28 cellular contexts compared by ENCODE assay signal in the genomic region with DNA sequence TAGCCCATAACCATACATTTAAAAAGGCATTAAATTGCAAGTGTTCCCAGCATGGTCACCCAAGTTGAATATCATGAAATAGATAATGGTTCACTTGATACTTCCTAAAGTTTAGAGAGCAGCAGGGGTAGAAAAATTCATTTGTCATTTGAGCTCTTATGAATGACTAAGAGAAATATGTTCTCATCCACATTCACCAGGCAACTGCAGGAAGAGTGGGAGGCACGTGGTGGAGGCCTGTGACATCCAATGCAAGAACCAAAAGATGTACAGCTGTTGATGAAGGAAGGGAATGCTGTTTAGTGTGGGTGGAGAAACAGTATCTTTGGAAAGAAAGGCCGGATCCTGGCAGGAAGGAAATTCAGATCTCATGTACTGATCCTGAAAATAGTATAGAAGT.
A peak's percentile ranks its signal among the peaks of the same experiment; 100 is the strongest.
DNase-seq lines count a peak whose midpoint lies in the region; ATAC-seq, FAIRE-seq and TF ChIP-seq lines count a peak whose summit lies in the region.
"Had no signal": no experiment of that assay in that cellular context is flagged by ENCODE, and none has a peak within 500 bp of the region (broad histone marks: within the 10 kb centered on the region; RNA-seq: fewer than 3 reads in every experiment).

No MANE protein-coding gene starts in this region.

- H3K9me3 ChIP-seq in PC-9 (ENCODE audit: insufficient read depth, low read depth) (no peaks in the 10 kb centered on the region), HepG2 (ENCODE audit: low read length) (peaks cover 62% of the 10 kb centered on the region)
- H3K9me3 ChIP-seq: BE2C, esophagus muscularis mucosa, mucosa of descending colon, prostate gland, sigmoid colon, thyroid gland had no signal

- TF ChIP-seq CTCF in brain microvascular endothelial cell (IDR thresholded peaks at IDR 0.05; ENCODE audit: low read depth, low read length, missing control alignments) (no peak), fibroblast of mammary gland (conservative IDR thresholded peaks at IDR 0.05; ENCODE audit: control insufficient read depth, insufficient read depth, low read depth, low read length) (no peak), PC-9 (conservative IDR thresholded peaks at IDR 0.05) (no peak), HepG2 (CRISPR knock-in tag; IDR thresholded peaks at IDR 0.05) (no peak)

- POLR2A ChIA-PET in PC-9 (lab: Charles Lee; ENCODE audit: unreplicated experiment) (no interaction called here), HepG2 (lab: Yijun Ruan, JAX) (no interaction called here)

- WGBS in HepG2 (ENCODE audit: low lambda C conversion rate) = 2% methylated on average over 2 of the region's 2 CpGs

- DNase-seq in EL (peak; percentile 4), brain microvascular endothelial cell (peak; percentile 55), fibroblast of mammary gland (ENCODE audit: low read depth) (peak; percentile 21), occipital lobe (lab: John Stamatoyannopoulos, UW) (peak; percentile 2), PC-9 (no peak), left ventricle myocardium superior (no peak), GF-D8 (lab: John Stamatoyannopoulos, UW) (no peak), HepG2 (ENCODE audit: low spot score) (no peak)
- DNase-seq: activated CD4-positive, CD25-positive, alpha-beta regulatory T cell; activated CD8-positive, alpha-beta memory T cell treated with anti-CD3 and anti-CD28 coated beads, Interleukin-2, amount 10 ng/mL, durations not matched to agents 7 days and 5 days; activated naive CD4-positive, alpha-beta T cell; activated T-cell treated with anti-CD3 and anti-CD28 coated beads, Interleukin-2, amount 50 U/mL, for 48 hours; BE2C; CD8-positive, alpha-beta memory T cell; GOT3; islet precursor cell; mucosa of descending colon; NCI-H1092; NCI-H187; NCI-H2227 treated with DMSO at 0.1 percent for 48 hours; sigmoid colon; stimulated activated naive CD8-positive, alpha-beta T cell treated with anti-CD3 and anti-CD28 coated beads, Interleukin-15, amount 100 ng/mL, for 72 hours; T-cell; thyroid gland had no signal

- CTCF ChIA-PET in PC-9 (lab: Charles Lee) = no interaction called here
- CTCF ChIA-PET in HepG2 (lab: Yijun Ruan, JAX; ENCODE audit: low intra/inter-chr PET ratio, low total read pairs) = no interaction called here

- no TSS peak for BruUV-seq in PC-9 (replicated peaks; lab: Mats Ljungman, UMichigan)
- no TSS peak for BruUV-seq in HepG2 (replicated peaks; lab: Mats Ljungman, UMichigan)

- no peak for ATAC-seq in left ventricle myocardium superior
- no peak for ATAC-seq in HepG2
- ATAC-seq: activated CD8-positive, alpha-beta memory T cell treated with anti-CD3 and anti-CD28 coated beads, Interleukin-2, amount 10 ng/mL, durations not matched to agents 7 days and 5 days; mucosa of descending colon; stimulated activated naive CD8-positive, alpha-beta T cell treated with anti-CD3 and anti-CD28 coated beads, Interleukin-15, amount 100 ng/mL, for 72 hours; T-cell had no signal

- no peak for TF ChIP-seq POLR2A in HepG2 (IDR thresholded peaks at IDR 0.05; ENCODE audit: insufficient read depth in 1 of 2, low read depth in 2 of 2, low read length in 2 of 2)

- H3K9me2 ChIP-seq in PC-9 (ENCODE audit: insufficient read depth) = no peaks in the 10 kb centered on the region

- no peak overlapping the region for H3K4me2 ChIP-seq in PC-9
- H3K4me2 ChIP-seq in HepG2 (ENCODE audit: low read depth, low read length) = no peak overlapping the region

- no peak overlapping the region for H2AFZ ChIP-seq in PC-9
- no peak overlapping the region for H2AFZ ChIP-seq in HepG2 (ENCODE audit: low read length)

- no peak for TF ChIP-seq RAD21 in HepG2 (CRISPR knock-in tag; IDR thresholded peaks at IDR 0.05)

- in situ Hi-C loops in brain microvascular endothelial cell (cut with HindIII; ENCODE audit: low pct_ligation_motif_present, low sequenced_read_pairs) (no loop called here), HepG2 (cut with HindIII; ENCODE audit: extremely low pct_ligation_motif_present, low pct_unique_long_range_greater_than_20kb) (no loop called here)

- TF ChIP-seq EP300 in HepG2 (IDR thresholded peaks at IDR 0.05; ENCODE audit: low read depth in 2 of 2, low read length in 2 of 2) = no peak
- TF ChIP-seq EP300 in HepG2 (CRISPR knock-in tag; IDR thresholded peaks at IDR 0.05; ENCODE audit: borderline replicate concordance) = no peak

- H4K20me1 ChIP-seq in PC-9 (ENCODE audit: insufficient read depth) = no peaks in the 10 kb centered on the region
- H4K20me1 ChIP-seq in HepG2 (ENCODE audit: insufficient read depth, low read length) = no peaks in the 10 kb centered on the region

- no peak overlapping the region for H3K4me3 ChIP-seq in brain microvascular endothelial cell (ENCODE audit: low read depth, low read length)
- H3K4me3 ChIP-seq in fibroblast of mammary gland (ENCODE audit: control insufficient read depth, low read depth, low read length) = no peak overlapping the region
- no peak overlapping the region for H3K4me3 ChIP-seq in PC-9
- no peak overlapping the region for H3K4me3 ChIP-seq in HepG2 (replicated peaks in 1 of 3; ENCODE audit: insufficient read depth in 1 of 3, low read depth in 2 of 3, low read length in 3 of 3)
- H3K4me3 ChIP-seq: esophagus muscularis mucosa, mucosa of descending colon, prostate gland, sigmoid colon, SJSA1, thyroid gland had no signal

- intact Hi-C loops in PC-9 (cut with micrococcal nuclease; ENCODE audit: unreplicated experiment) = no loop called here
- intact Hi-C loops in left ventricle myocardium superior (cut with micrococcal nuclease) = no loop called here
- intact Hi-C loops in HepG2 (cut with micrococcal nuclease; ENCODE audit: unreplicated experiment) = no loop called here

- H3K27me3 ChIP-seq in brain microvascular endothelial cell (replicated peaks) (no peaks in the 10 kb centered on the region), PC-9 (ENCODE audit: insufficient read depth, low read depth) (no peaks in the 10 kb centered on the region), HepG2 (ENCODE audit: control insufficient read depth in 1 of 2, insufficient read depth in 2 of 2, low read length in 2 of 2) (no peaks in the 10 kb centered on the region)
- H3K27me3 ChIP-seq: BE2C, esophagus muscularis mucosa, sigmoid colon, SJSA1, thyroid gland had no signal

- no peak for FAIRE-seq in HepG2 (lab: Jason Lieb, UNC)
- FAIRE-seq: RCC 7860 had no signal

- H3K27ac ChIP-seq in brain microvascular endothelial cell (no peak overlapping the region), PC-9 (no peak overlapping the region), HepG2 (ENCODE audit: extremely low read length, insufficient read depth, low read length) (no peak overlapping the region)
- H3K27ac ChIP-seq: esophagus muscularis mucosa, prostate gland, sigmoid colon, SJSA1, thyroid gland had no signal

- no peaks in the 10 kb centered on the region for H3K79me2 ChIP-seq in PC-9 (ENCODE audit: low read depth)
- H3K79me2 ChIP-seq in HepG2 (ENCODE audit: insufficient read depth, low read length) = no peaks in the 10 kb centered on the region

- H3K4me1 ChIP-seq in PC-9 (replicated peaks; ENCODE audit: insufficient read depth) (no peaks in the 10 kb centered on the region), HepG2 (ENCODE audit: insufficient read depth, low read length) (no peaks in the 10 kb centered on the region)
- H3K4me1 ChIP-seq: BE2C, prostate gland, SJSA1, thyroid gland had no signal

- H3K36me3 ChIP-seq in brain microvascular endothelial cell (replicated peaks) = no peaks in the 10 kb centered on the region
- H3K36me3 ChIP-seq in PC-9 (ENCODE audit: low read depth) = no peaks in the 10 kb centered on the region
- no peaks in the 10 kb centered on the region for H3K36me3 ChIP-seq in HepG2 (replicated peaks in 1 of 2; ENCODE audit: control insufficient read depth in 1 of 2, insufficient read depth in 2 of 2, low read length in 2 of 2)
- H3K36me3 ChIP-seq: BE2C, esophagus muscularis mucosa, prostate gland, sigmoid colon, SJSA1, thyroid gland had no signal

- no peaks in the 10 kb centered on the region for H3F3A ChIP-seq in PC-9 (ENCODE audit: insufficient read depth, low read depth)

- H3K9ac ChIP-seq in HepG2 (ENCODE audit: insufficient read depth, low read depth, low read length) = no peak overlapping the region

TF ChIP-seq in HepG2, 621 proteins besides CTCF, POLR2A, EP300 and RAD21:
- TF ChIP-seq, protein P1, sequence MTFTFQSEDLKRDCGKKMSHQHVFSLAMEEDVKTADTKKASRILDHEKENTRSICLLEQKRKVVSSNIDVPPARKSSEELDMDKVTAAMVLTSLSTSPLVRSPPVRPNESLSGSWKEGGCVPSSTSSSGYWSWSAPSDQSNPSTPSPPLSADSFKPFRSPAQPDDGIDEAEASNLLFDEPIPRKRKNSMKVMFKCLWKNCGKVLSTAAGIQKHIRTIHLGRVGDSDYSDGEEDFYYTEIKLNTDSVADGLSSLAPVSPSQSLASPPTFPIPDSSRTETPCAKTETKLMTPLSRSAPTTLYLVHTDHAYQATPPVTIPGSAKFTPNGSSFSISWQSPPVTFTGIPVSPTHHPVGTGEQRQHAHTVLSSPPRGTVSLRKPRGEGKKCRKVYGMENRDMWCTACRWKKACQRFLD (CRISPR knock-in tag; IDR thresholded peaks at IDR 0.05; ENCODE audit: borderline replicate concordance) = no peak
- TF ChIP-seq NR2C2 (CRISPR knock-in tag; IDR thresholded peaks at IDR 0.05; ENCODE audit: borderline replicate concordance) = no peak
- TF ChIP-seq ATM (IDR thresholded peaks at IDR 0.05; ENCODE audit: borderline replicate concordance) = no peak
- TF ChIP-seq MEIS1 (CRISPR knock-in tag; IDR thresholded peaks at IDR 0.05; ENCODE audit: borderline replicate concordance) = no peak

Comparison
In these comparisons a context has a peak if more than half of its experiments do, and no peak if none do; other contexts are left out.
1. DNase-seq: peak in EL (single experiment), brain microvascular endothelial cell (single experiment), fibroblast of mammary gland (single experiment) and occipital lobe (single experiment); none in PC-9 (0 of 2), left ventricle myocardium superior (single experiment), GF-D8 (single experiment) and HepG2 (single experiment).